ENCODE assay signal across 11 cellular contexts in the genomic region with DNA sequence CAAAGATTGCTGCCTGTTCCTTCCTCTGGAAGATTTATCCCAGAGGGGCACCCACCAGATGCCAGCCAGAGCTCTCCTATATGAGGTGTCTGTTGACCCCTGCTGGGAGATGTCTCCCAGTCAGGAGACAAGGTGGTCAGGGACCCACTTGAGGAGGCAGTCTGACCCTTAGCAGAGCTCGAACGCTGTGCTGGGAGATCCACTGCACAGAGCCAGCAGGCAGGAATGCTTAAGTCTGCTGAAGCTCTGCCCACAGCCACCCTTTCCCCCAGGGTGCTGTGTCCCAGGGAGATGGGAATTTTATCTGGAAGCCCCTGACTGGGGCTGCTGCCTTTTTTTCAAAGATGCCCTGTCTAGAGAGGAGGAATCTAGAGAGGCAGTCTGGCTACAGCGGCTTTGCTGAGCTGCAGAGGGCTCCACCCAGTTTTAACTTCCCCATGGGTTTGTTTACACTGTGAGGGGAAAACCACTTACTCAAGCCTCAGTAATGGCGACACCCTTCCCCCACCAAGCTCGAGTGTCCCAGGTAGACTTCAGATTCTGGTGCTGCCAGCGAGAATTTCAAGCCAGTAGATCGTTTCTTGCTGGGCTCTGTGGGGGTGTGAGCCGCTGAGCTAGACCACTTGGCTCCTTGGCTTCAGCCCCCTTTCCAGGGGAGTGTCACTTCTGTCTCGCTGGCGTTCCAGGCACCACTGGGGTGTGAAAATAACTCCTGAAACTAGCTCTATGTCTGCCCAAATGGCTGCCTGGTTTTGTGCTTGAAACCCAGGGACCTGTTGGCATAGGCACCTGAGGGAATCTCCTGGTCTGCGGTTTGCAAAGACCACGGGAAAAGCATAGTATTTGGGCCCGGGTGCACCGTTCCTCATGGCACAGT. TPM values are rescaled to one million over a fixed set of nuclear protein-coding genes. Genes with fewer than 3 reads are reported as not detected.
DNase-seq lines count a peak whose midpoint lies in the region; ATAC-seq, FAIRE-seq and TF ChIP-seq lines count a peak whose summit lies in the region.
"Had no signal": no experiment of that assay in that cellular context is flagged by ENCODE, and none has a peak within 500 bp of the region (broad histone marks: within the 10 kb centered on the region; RNA-seq: fewer than 3 reads in every experiment).

No MANE protein-coding gene starts in this region.

- no peak for TF ChIP-seq EP300 in A549 (IDR thresholded peaks at IDR 0.05)

- POLR2A ChIA-PET in A549 (lab: Yijun Ruan, JAX): no interaction called here

- no peaks in the 10 kb centered on the region for H3K36me3 Mint-ChIP-seq in T-helper 2 cell treated with Interferon-gamma antibody and Interleukin-4, amounts not matched to agents 5 μg/mL and 100 μg/mL, for 36 hours (ENCODE audit: low read depth)
- H3K36me3 Mint-ChIP-seq in T-helper 17 cell (ENCODE audit: low read depth): peaks cover 5% of the 10 kb centered on the region

- peak overlapping the region; percentile 80 to 81 for H3K27ac ChIP-seq in A549
- H3K27ac ChIP-seq in small intestine (ENCODE audit: low read depth in 1 of 2, low read length in 1 of 2): no peak overlapping the region
- H3K27ac ChIP-seq: BLaER1 had no signal

- TF ChIP-seq CTCF in A549 (IDR thresholded peaks at IDR 0.05): no peak

- H3K4me2 ChIP-seq in A549: peak overlapping the region; percentile 82
- H3K4me2 ChIP-seq: BLaER1, smooth muscle cell had no signal

- no peak overlapping the region for H3K27ac Mint-ChIP-seq in T-helper 2 cell treated with Interferon-gamma antibody and Interleukin-4, amounts not matched to agents 5 μg/mL and 100 μg/mL, for 36 hours
- H3K27ac Mint-ChIP-seq in T-helper 17 cell: no peak overlapping the region
- H3K27ac Mint-ChIP-seq: T-cell had no signal

- no peaks in the 10 kb centered on the region for H3K27me3 ChIP-seq in small intestine (ENCODE audit: control insufficient read depth in 2 of 2, insufficient read depth in 2 of 2, low read length in 2 of 2)
- H3K27me3 ChIP-seq: BLaER1 had no signal

- CTCF ChIA-PET in A549 (lab: Yijun Ruan, JAX): interaction anchor here (0.7 to 1.8 kb wide), 9 partner anchors 8 to 98 kb away, joined by 3 to 7 read pairs (median 3); no protein-coding TSS in a partner anchor

- peak in 1 of 2 experiments; percentile 18; a peak in 2 of 5 replicates for TF ChIP-seq RAD21 in A549 (conservative IDR thresholded peaks at IDR 0.05 in 1 of 2, IDR thresholded peaks at IDR 0.05 in 1 of 2)

- peaks cover 5% of the 10 kb centered on the region; the same call in 2 of the 3 replicates for H3K9me3 ChIP-seq in A549
- no peaks in the 10 kb centered on the region for H3K9me3 ChIP-seq in T-helper 17 cell (ENCODE audit: control insufficient read depth, low read length, poor library complexity, severe bottlenecking)
- H3K9me3 ChIP-seq in small intestine (ENCODE audit: control insufficient read depth, low read depth): no peaks in the 10 kb centered on the region
- H3K9me3 ChIP-seq: BLaER1 had no signal

- H3K9me3 Mint-ChIP-seq in T-helper 2 cell treated with Interferon-gamma antibody and Interleukin-4, amounts not matched to agents 5 μg/mL and 100 μg/mL, for 36 hours: peaks cover 5% of the 10 kb centered on the region

- no peak for TF ChIP-seq POLR2A in A549 (IDR thresholded peaks at IDR 0.05; ENCODE audit: low read length)

- ATAC-seq in A549: peak; percentile 80 to 95; a peak in 5 of 6 replicates
- peak; percentile 78 for ATAC-seq in GM19397 (IDR thresholded peaks at IDR 0.05; ENCODE audit: unreplicated experiment)
- ATAC-seq in HG03342 (IDR thresholded peaks at IDR 0.05; ENCODE audit: unreplicated experiment): peak; percentile 89
- no peak for ATAC-seq in T-helper 17 cell
- ATAC-seq: T-cell had no signal

- H3K36me3 ChIP-seq in small intestine (ENCODE audit: control insufficient read depth in 2 of 2, insufficient read depth in 2 of 2, low read length in 2 of 2): no peaks in the 10 kb centered on the region

- 56% methylated on average over 8 of the region's 14 CpGs for WGBS in A549 (ENCODE audit: missing lambda C conversion rate)
- WGBS in small intestine, 3 donors: 67 to 80% (median 74%) methylated on average over 14 of the region's 14 CpGs

- H3K4me3 Mint-ChIP-seq in T-helper 2 cell treated with Interferon-gamma antibody and Interleukin-4, amounts not matched to agents 5 μg/mL and 100 μg/mL, for 36 hours: peak overlapping the region; percentile 10
- no peak overlapping the region for H3K4me3 Mint-ChIP-seq in T-helper 17 cell
- H3K4me3 Mint-ChIP-seq: T-cell had no signal

- H3K27me3 Mint-ChIP-seq in T-helper 2 cell treated with Interferon-gamma antibody and Interleukin-4, amounts not matched to agents 5 μg/mL and 100 μg/mL, for 36 hours (ENCODE audit: low read depth): peaks cover 6% of the 10 kb centered on the region
- H3K27me3 Mint-ChIP-seq in T-helper 17 cell: no peaks in the 10 kb centered on the region

- peak in 1 of 2 experiments; percentile 74 for DNase-seq in A549 (ENCODE audit: low read depth in 1 of 2, low spot score in 1 of 2)
- no peak for DNase-seq in T-helper 2 cell treated with Interferon-gamma antibody and Interleukin-4, amounts not matched to agents 5 μg/mL and 100 μg/mL, for 36 hours (ENCODE audit: low spot score)
- DNase-seq in NCI-H1048 (lab: John Stamatoyannopoulos, UW): no peak
- no peak for DNase-seq in NCI-H345 (lab: John Stamatoyannopoulos, UW)
- DNase-seq in T-helper 17 cell: no peak
- no peak for DNase-seq in small intestine

- FAIRE-seq in A549 (lab: Jason Lieb, UNC) (no peak), small intestine (lab: Jason Lieb, UNC) (no peak)

- H3K4me1 ChIP-seq in A549 (peaks cover 15% of the 10 kb centered on the region), small intestine (ENCODE audit: control insufficient read depth in 2 of 2, insufficient read depth in 1 of 2, low read depth in 1 of 2, low read length in 1 of 2) (no peaks in the 10 kb centered on the region)
- H3K4me1 ChIP-seq: BLaER1 had no signal

- H3K4me1 Mint-ChIP-seq in T-helper 2 cell treated with Interferon-gamma antibody and Interleukin-4, amounts not matched to agents 5 μg/mL and 100 μg/mL, for 36 hours (ENCODE audit: low read depth): peaks cover 3% of the 10 kb centered on the region
- no peaks in the 10 kb centered on the region for H3K4me1 Mint-ChIP-seq in T-helper 17 cell

- H3K4me3 ChIP-seq in A549 (no peak overlapping the region; the same call in 2 of the 3 replicates), small intestine (ENCODE audit: low read depth in 1 of 2, low read length in 2 of 2) (no peak overlapping the region)
- H3K4me3 ChIP-seq: BLaER1, smooth muscle cell had no signal

TF ChIP-seq in A549, 52 proteins besides CTCF, POLR2A, EP300 and RAD21 (continues in another document):
- TF ChIP-seq CEBPB (IDR thresholded peaks at IDR 0.05): peak in 1 of 2 experiments; percentile 20; a peak in 1 of 4 replicates
- TF ChIP-seq, protein P1, sequence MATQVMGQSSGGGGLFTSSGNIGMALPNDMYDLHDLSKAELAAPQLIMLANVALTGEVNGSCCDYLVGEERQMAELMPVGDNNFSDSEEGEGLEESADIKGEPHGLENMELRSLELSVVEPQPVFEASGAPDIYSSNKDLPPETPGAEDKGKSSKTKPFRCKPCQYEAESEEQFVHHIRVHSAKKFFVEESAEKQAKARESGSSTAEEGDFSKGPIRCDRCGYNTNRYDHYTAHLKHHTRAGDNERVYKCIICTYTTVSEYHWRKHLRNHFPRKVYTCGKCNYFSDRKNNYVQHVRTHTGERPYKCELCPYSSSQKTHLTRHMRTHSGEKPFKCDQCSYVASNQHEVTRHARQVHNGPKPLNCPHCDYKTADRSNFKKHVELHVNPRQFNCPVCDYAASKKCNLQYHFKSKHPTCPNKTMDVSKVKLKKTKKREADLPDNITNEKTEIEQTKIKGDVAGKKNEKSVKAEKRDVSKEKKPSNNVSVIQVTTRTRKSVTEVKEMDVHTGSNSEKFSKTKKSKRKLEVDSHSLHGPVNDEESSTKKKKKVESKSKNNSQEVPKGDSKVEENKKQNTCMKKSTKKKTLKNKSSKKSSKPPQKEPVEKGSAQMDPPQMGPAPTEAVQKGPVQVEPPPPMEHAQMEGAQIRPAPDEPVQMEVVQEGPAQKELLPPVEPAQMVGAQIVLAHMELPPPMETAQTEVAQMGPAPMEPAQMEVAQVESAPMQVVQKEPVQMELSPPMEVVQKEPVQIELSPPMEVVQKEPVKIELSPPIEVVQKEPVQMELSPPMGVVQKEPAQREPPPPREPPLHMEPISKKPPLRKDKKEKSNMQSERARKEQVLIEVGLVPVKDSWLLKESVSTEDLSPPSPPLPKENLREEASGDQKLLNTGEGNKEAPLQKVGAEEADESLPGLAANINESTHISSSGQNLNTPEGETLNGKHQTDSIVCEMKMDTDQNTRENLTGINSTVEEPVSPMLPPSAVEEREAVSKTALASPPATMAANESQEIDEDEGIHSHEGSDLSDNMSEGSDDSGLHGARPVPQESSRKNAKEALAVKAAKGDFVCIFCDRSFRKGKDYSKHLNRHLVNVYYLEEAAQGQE (IDR thresholded peaks at IDR 0.05): no peak
- TF ChIP-seq BCL3 (IDR thresholded peaks at IDR 0.05): no peak
- TF ChIP-seq RFX5 (IDR thresholded peaks at IDR 0.05): no peak
- peak; percentile 60; the same call in 1 of the 2 replicates for TF ChIP-seq FOXS1 (CRISPR knock-in tag; IDR thresholded peaks at IDR 0.05)
- TF ChIP-seq EHF (CRISPR knock-in tag; IDR thresholded peaks at IDR 0.05): no peak
- no peak for TF ChIP-seq NFE2L2 (conservative IDR thresholded peaks at IDR 0.05; ENCODE audit: low read length)
- TF ChIP-seq MAX (IDR thresholded peaks at IDR 0.05): no peak; the same call in 1 of the 2 replicates
- 0 out of 2 replicates have a peak, but pooled peaks have one; percentile 13 for TF ChIP-seq JUNB (IDR thresholded peaks at IDR 0.05)
- TF ChIP-seq KDM5A (IDR thresholded peaks at IDR 0.05): no peak

RNA-seq across cellular contexts. Expression of gene PDC, which starts 51.1 kb away (rescaled TPM):
- polyA plus RNA-seq in A549 (2011; rRNA removed): not detected in 2 replicates
- polyA plus RNA-seq in A549 (2012; cell fraction: cytosol; rRNA removed): not detected in 2 replicates
- polyA plus RNA-seq in A549 (2012; cell fraction: nucleus; rRNA removed): not detected in 2 replicates
- polyA plus RNA-seq in A549 (2017; fragmentation: RNase III; extraction: RNeasy Plus Mini Kit Qiagen cat#74134 plus additional on column Dnase treatment): not detected in 3 replicates
- polyA minus RNA-seq in A549 (2011; rRNA and poly(A)+ RNA removed): not detected in 2 replicates
- total RNA-seq in T-helper 17 cell: not detected
- not detected for polyA plus RNA-seq in small intestine
- total RNA-seq: smooth muscle cell, T-cell had no signal
- polyA plus RNA-seq: smooth muscle cell had no signal

Comparison
In these comparisons a context has a peak if more than half of its experiments do, and no peak if none do; other contexts are left out.
1. H3K27ac ChIP-seq: peak in A549 (2 of 2); none in small intestine (0 of 2).